19 cellular contexts compared by ENCODE assay signal in the genomic region with DNA sequence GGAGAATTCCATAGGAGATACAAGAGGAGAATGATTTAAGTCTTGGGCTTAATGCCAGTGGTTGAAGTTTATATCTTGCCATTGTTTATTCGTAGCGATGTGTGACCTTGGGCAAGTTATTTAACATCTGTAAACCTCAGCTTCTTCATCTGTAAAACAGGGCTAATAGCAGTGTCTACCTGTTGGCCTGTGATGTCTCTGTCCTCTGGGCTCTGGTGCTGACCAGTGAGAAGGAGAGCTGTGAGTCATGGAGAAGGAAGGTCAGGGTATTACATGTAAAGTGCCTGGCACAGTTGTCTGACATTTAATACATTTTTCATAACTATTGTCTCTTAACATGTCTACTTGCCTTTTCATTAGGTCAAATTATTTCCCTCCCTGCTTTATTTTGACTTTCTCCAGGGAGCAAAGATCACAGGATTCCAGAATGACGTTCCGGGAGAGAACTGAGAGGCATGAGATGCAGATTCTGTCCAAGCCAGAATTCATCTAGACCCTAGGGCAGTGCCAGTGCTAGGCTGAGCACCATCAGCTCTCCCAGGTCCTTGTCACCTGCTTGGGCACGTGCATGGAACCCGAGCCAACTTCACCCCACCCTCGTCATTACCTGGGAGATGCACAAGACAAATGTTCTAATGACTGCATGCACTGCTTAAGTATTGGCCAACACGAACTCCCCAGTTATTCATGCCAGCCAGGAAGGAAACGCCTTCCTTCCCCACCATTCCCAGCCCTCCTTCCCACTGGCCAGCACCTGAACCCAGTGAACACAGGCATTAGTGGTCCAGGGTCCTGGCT.
DNase-seq lines count a peak whose midpoint lies in the region; ATAC-seq and TF ChIP-seq lines count a peak whose summit lies in the region.
"Had no signal": no experiment of that assay in that cellular context is flagged by ENCODE, and none has a peak within 500 bp of the region (broad histone marks: within the 10 kb centered on the region; RNA-seq: fewer than 3 reads in every experiment).

No MANE protein-coding gene starts in this region.

- H3K4me3 Mint-ChIP-seq in activated CD8-positive, alpha-beta memory T cell treated with anti-CD3 and anti-CD28 coated beads, Interleukin-2, amount 10 ng/mL, durations not matched to agents 7 days and 5 days, result no peak overlapping the region
- no peak overlapping the region for H3K4me3 Mint-ChIP-seq in CD8-positive, alpha-beta memory T cell
- H3K4me3 Mint-ChIP-seq: activated B cell treated with CpG ODN at 0.5 μM for 24 hours; activated naive CD4-positive, alpha-beta T cell treated with anti-CD3 and anti-CD28 coated beads for 36 hours; T-helper 1 cell treated with Interleukin-12 subunit alpha and Interleukin-12 subunit beta and Interleukin-4 antibody, amounts not matched to agents 30 μg/mL and 1 μg/mL, for 36 hours had no signal

- H3K9me3 ChIP-seq in adrenal gland (replicated peaks in 1 of 3), result no peaks in the 10 kb centered on the region
- no peaks in the 10 kb centered on the region for H3K9me3 ChIP-seq in CD8-positive, alpha-beta memory T cell (ENCODE audit: low read length)
- H3K9me3 ChIP-seq: left ventricle myocardium inferior, upper lobe of right lung had no signal

- POLR2A ChIA-PET in CD8-positive, alpha-beta memory T cell (lab: Charles Lee), result no interaction called here

- H3K4me1 Mint-ChIP-seq in activated CD8-positive, alpha-beta memory T cell treated with anti-CD3 and anti-CD28 coated beads, Interleukin-2, amount 10 ng/mL, durations not matched to agents 7 days and 5 days, result peaks cover 6% of the 10 kb centered on the region
- peaks cover 2 to 5% (median 4%) of the 10 kb centered on the region in 3 donors for H3K4me1 Mint-ChIP-seq in CD8-positive, alpha-beta memory T cell
- H3K4me1 Mint-ChIP-seq: activated B cell treated with CpG ODN at 0.5 μM for 24 hours had no signal

- CTCF ChIA-PET in activated CD8-positive, alpha-beta memory T cell treated with anti-CD3 and anti-CD28 coated beads, Interleukin-2, amount 10 ng/mL, durations not matched to agents 7 days and 5 days (lab: Charles Lee), result no interaction called here
- CTCF ChIA-PET in CD8-positive, alpha-beta memory T cell (lab: Charles Lee), result no interaction called here

- DNase-seq in COR-L47 (lab: John Stamatoyannopoulos, UW), result peak; percentile 4
- peak; percentile 65 for DNase-seq in LHCN-M2 (ENCODE audit: low read depth)
- peak in 6 of 7 donors; percentile 23 to 45 (median 35) for DNase-seq in adrenal gland
- peak; percentile 35 for DNase-seq in iris pigment epithelial cell (ENCODE audit: low read depth)
- DNase-seq in activated CD8-positive, alpha-beta memory T cell treated with anti-CD3 and anti-CD28 coated beads, Interleukin-2, amount 10 ng/mL, durations not matched to agents 7 days and 5 days, result no peak
- no peak for DNase-seq in mesenteric fat pad (ENCODE audit: low spot score)
- DNase-seq in SHP77 treated with DMSO at 0.1 percent for 48 hours (lab: John Stamatoyannopoulos, UW), result no peak
- DNase-seq in CD8-positive, alpha-beta memory T cell, result no peak
- DNase-seq: activated B cell treated with CpG ODN at 0.5 μM for 24 hours; activated CD8-positive, alpha-beta memory T cell treated with anti-CD3 and anti-CD28 coated beads, Interleukin-2, amount 50 U/mL, for 4 hours; activated naive CD4-positive, alpha-beta T cell treated with anti-CD3 and anti-CD28 coated beads for 36 hours; AML-193; effector CD8-positive, alpha-beta T cell; hypothalamus; left ventricle myocardium inferior; stimulated activated naive CD4-positive, alpha-beta T cell; upper lobe of right lung had no signal

- no peaks in the 10 kb centered on the region for H3K36me3 ChIP-seq in adrenal gland (replicated peaks in 1 of 2)
- H3K36me3 ChIP-seq in CD8-positive, alpha-beta memory T cell (ENCODE audit: insufficient read depth, low read length), result no peaks in the 10 kb centered on the region
- H3K36me3 ChIP-seq: left ventricle myocardium inferior, upper lobe of right lung had no signal

- H3K27ac ChIP-seq in adrenal gland, result no peak overlapping the region
- H3K27ac ChIP-seq in CD8-positive, alpha-beta memory T cell (ENCODE audit: low read depth, low read length), result no peak overlapping the region
- H3K27ac ChIP-seq: left ventricle myocardium inferior, upper lobe of right lung had no signal

- no peak overlapping the region for H3K27ac Mint-ChIP-seq in activated CD8-positive, alpha-beta memory T cell treated with anti-CD3 and anti-CD28 coated beads, Interleukin-2, amount 10 ng/mL, durations not matched to agents 7 days and 5 days
- no peak overlapping the region for H3K27ac Mint-ChIP-seq in CD8-positive, alpha-beta memory T cell
- H3K27ac Mint-ChIP-seq: activated B cell treated with CpG ODN at 0.5 μM for 24 hours; activated naive CD4-positive, alpha-beta T cell treated with anti-CD3 and anti-CD28 coated beads for 36 hours; T-helper 1 cell treated with Interleukin-12 subunit alpha and Interleukin-12 subunit beta and Interleukin-4 antibody, amounts not matched to agents 30 μg/mL and 1 μg/mL, for 36 hours had no signal

- no peak overlapping the region for H3K4me3 ChIP-seq in adrenal gland
- H3K4me3 ChIP-seq in CD8-positive, alpha-beta memory T cell (ENCODE audit: low read length), result no peak overlapping the region
- H3K4me3 ChIP-seq: left ventricle myocardium inferior, smooth muscle cell, upper lobe of right lung had no signal

- peaks cover 9% of the 10 kb centered on the region for H3K27me3 Mint-ChIP-seq in activated CD8-positive, alpha-beta memory T cell treated with anti-CD3 and anti-CD28 coated beads, Interleukin-2, amount 10 ng/mL, durations not matched to agents 7 days and 5 days
- peaks cover 21 to 58% of the 10 kb centered on the region in 2 donors for H3K27me3 Mint-ChIP-seq in CD8-positive, alpha-beta memory T cell

- no peaks in the 10 kb centered on the region for H3K9me3 Mint-ChIP-seq in activated CD8-positive, alpha-beta memory T cell treated with anti-CD3 and anti-CD28 coated beads, Interleukin-2, amount 10 ng/mL, durations not matched to agents 7 days and 5 days (ENCODE audit: low read depth)
- no peaks in the 10 kb centered on the region for H3K9me3 Mint-ChIP-seq in CD8-positive, alpha-beta memory T cell
- H3K9me3 Mint-ChIP-seq: activated B cell treated with CpG ODN at 0.5 μM for 24 hours; activated naive CD4-positive, alpha-beta T cell treated with anti-CD3 and anti-CD28 coated beads for 36 hours; T-helper 1 cell treated with Interleukin-12 subunit alpha and Interleukin-12 subunit beta and Interleukin-4 antibody, amounts not matched to agents 30 μg/mL and 1 μg/mL, for 36 hours had no signal

- intact Hi-C loops in adrenal gland (cut with DNase I), result no loop called here

- H3K4me1 ChIP-seq in adrenal gland (replicated peaks in 1 of 2), result no peaks in the 10 kb centered on the region
- H3K4me1 ChIP-seq in CD8-positive, alpha-beta memory T cell (ENCODE audit: insufficient read depth, low read length), result no peaks in the 10 kb centered on the region
- H3K4me1 ChIP-seq: left ventricle myocardium inferior, upper lobe of right lung had no signal

- WGBS in adrenal gland, 4 donors, result 67 to 72% (median 70%) methylated on average over 9 of the region's 9 CpGs

- ATAC-seq in activated CD8-positive, alpha-beta memory T cell treated with anti-CD3 and anti-CD28 coated beads, Interleukin-2, amount 10 ng/mL, durations not matched to agents 7 days and 5 days, result no peak
- ATAC-seq: upper lobe of right lung had no signal

- H3K27me3 ChIP-seq in adrenal gland, result no peaks in the 10 kb centered on the region
- H3K27me3 ChIP-seq in CD8-positive, alpha-beta memory T cell (ENCODE audit: insufficient read depth, low read length, poor library complexity, severe bottlenecking), result no peaks in the 10 kb centered on the region
- H3K27me3 ChIP-seq: upper lobe of right lung had no signal

- no peak for TF ChIP-seq POLR2A in adrenal gland (IDR thresholded peaks at IDR 0.05)

- no peak for TF ChIP-seq CTCF in adrenal gland (IDR thresholded peaks at IDR 0.05)

- H3K36me3 Mint-ChIP-seq in activated CD8-positive, alpha-beta memory T cell treated with anti-CD3 and anti-CD28 coated beads, Interleukin-2, amount 10 ng/mL, durations not matched to agents 7 days and 5 days, result no peaks in the 10 kb centered on the region
- H3K36me3 Mint-ChIP-seq in CD8-positive, alpha-beta memory T cell, result no peaks in the 10 kb centered on the region

Comparison
In these comparisons a context has a peak if more than half of its experiments do, and no peak if none do; other contexts are left out.
1. DNase-seq: peak in COR-L47 (single experiment), LHCN-M2 (single experiment), adrenal gland (6 of 7) and iris pigment epithelial cell (single experiment); none in activated CD8-positive, alpha-beta memory T cell treated with anti-CD3 and anti-CD28 coated beads, Interleukin-2, amount 10 ng/mL, durations not matched to agents 7 days and 5 days (single experiment), mesenteric fat pad (single experiment), SHP77 treated with DMSO at 0.1 percent for 48 hours (single experiment) and CD8-positive, alpha-beta memory T cell (0 of 5).